ENCODE assay signal across 8 cellular contexts in the genomic region with DNA sequence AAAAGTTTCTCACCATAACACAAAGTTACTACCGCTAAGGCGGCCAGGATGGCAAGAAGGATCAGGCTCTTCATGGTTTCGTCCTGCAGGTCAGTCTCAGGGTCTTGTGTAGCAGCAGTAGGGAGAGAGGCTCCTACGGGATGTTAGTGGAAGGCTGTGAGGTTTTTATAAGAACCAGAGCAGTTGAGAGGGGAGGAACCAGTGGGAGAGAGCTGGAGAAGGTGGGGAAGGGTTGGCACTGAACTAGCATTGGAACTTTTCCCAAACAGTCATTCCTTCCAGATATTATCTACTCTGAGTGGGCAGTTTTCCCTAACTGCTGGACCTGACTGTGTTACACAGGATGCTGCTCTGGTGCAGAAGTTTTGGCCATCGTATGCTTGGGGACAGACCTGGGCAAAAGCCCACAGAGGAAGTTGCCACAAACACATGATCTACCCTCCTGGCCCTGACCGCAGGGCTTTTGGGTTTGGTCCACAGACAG. TPM values are rescaled to one million over a fixed set of nuclear protein-coding genes. Genes with fewer than 3 reads are reported as not detected.
DNase-seq lines count a peak whose midpoint lies in the region; ATAC-seq and FAIRE-seq lines count a peak whose summit lies in the region.

A gene (minus strand): TSS at position 137 of the 484 bp plus-strand sequence. CDS start 63 bp downstream, at position 74.

- intact Hi-C loops in left cardiac atrium (cut with DNase I): loop anchor here in 1 of 2 donors (5.0 kb wide), 2 partner anchors 38 to 67 kb away; no protein-coding TSS in a partner anchor

- no peaks in the 10 kb centered on the region for H3K27me3 ChIP-seq in small intestine (ENCODE audit: control insufficient read depth in 2 of 2, insufficient read depth in 2 of 2, low read length in 2 of 2)

- H3K4me1 ChIP-seq in small intestine (ENCODE audit: control insufficient read depth in 2 of 2, insufficient read depth in 1 of 2, low read depth in 1 of 2, low read length in 1 of 2): no peaks in the 10 kb centered on the region

- 53 to 80% (median 59%) methylated on average over 6 of the region's 6 CpGs for WGBS in small intestine, 3 donors

- ATAC-seq in GM18909 (IDR thresholded peaks at IDR 0.05; ENCODE audit: poor library complexity, unreplicated experiment) (peak; percentile 38), left cardiac atrium (peak; percentile 84 to 90), HG02885 (IDR thresholded peaks at IDR 0.05; ENCODE audit: poor library complexity, unreplicated experiment) (no peak), HG02798 (IDR thresholded peaks at IDR 0.05; ENCODE audit: poor library complexity, unreplicated experiment) (no peak)
- no peak for ATAC-seq in activated CD8-positive, alpha-beta T cell treated with anti-CD3 and anti-CD28 coated beads, Interleukin-2, amount 10 ng/mL, durations not matched to agents 7 days and 5 days

- peak within 1 kb of the TSS; percentile 40 for H3K4me3 Mint-ChIP-seq in activated CD8-positive, alpha-beta T cell treated with anti-CD3 and anti-CD28 coated beads, Interleukin-2, amount 10 ng/mL, durations not matched to agents 7 days and 5 days

- H3K36me3 ChIP-seq in small intestine (ENCODE audit: control insufficient read depth in 2 of 2, insufficient read depth in 2 of 2, low read length in 2 of 2): no peaks in the 10 kb centered on the region

- peaks cover 25% of the 10 kb centered on the region for H3K4me1 Mint-ChIP-seq in activated CD8-positive, alpha-beta T cell treated with anti-CD3 and anti-CD28 coated beads, Interleukin-2, amount 10 ng/mL, durations not matched to agents 7 days and 5 days (ENCODE audit: low read depth)

- no peaks in the 10 kb centered on the region for H3K9me3 ChIP-seq in small intestine (ENCODE audit: control insufficient read depth, low read depth)

- H3K27ac ChIP-seq in small intestine (ENCODE audit: low read depth in 1 of 2, low read length in 1 of 2): peak within 1 kb of the TSS in 1 of 2 donors; percentile 68

- CTCF ChIA-PET in activated CD8-positive, alpha-beta T cell treated with anti-CD3 and anti-CD28 coated beads, Interleukin-2, amount 10 ng/mL, durations not matched to agents 7 days and 5 days (lab: Charles Lee): no interaction called here

- no peak for DNase-seq in activated CD8-positive, alpha-beta T cell treated with anti-CD3 and anti-CD28 coated beads, Interleukin-2, amount 10 ng/mL, durations not matched to agents 7 days and 5 days
- peak; percentile 63 for DNase-seq in left cardiac atrium
- DNase-seq in small intestine: no peak
- no peak for DNase-seq in GF-D8 (lab: John Stamatoyannopoulos, UW)
- no peak for DNase-seq in NCI-H2171 (lab: John Stamatoyannopoulos, UW)

- POLR2A ChIA-PET in activated CD8-positive, alpha-beta T cell treated with anti-CD3 and anti-CD28 coated beads, Interleukin-2, amount 10 ng/mL, durations not matched to agents 7 days and 5 days (lab: Charles Lee): no interaction called here

- no peak for FAIRE-seq in small intestine (lab: Jason Lieb, UNC)

- H3K27me3 Mint-ChIP-seq in activated CD8-positive, alpha-beta T cell treated with anti-CD3 and anti-CD28 coated beads, Interleukin-2, amount 10 ng/mL, durations not matched to agents 7 days and 5 days (ENCODE audit: low read depth): peaks cover 24% of the 10 kb centered on the region

- H3K9me3 Mint-ChIP-seq in activated CD8-positive, alpha-beta T cell treated with anti-CD3 and anti-CD28 coated beads, Interleukin-2, amount 10 ng/mL, durations not matched to agents 7 days and 5 days (ENCODE audit: insufficient read depth): no peaks in the 10 kb centered on the region

- H3K4me3 ChIP-seq in small intestine (ENCODE audit: low read depth in 1 of 2, low read length in 2 of 2): no peak within 1 kb of the TSS

- no peak within 1 kb of the TSS for H3K27ac Mint-ChIP-seq in activated CD8-positive, alpha-beta T cell treated with anti-CD3 and anti-CD28 coated beads, Interleukin-2, amount 10 ng/mL, durations not matched to agents 7 days and 5 days

- H3K36me3 Mint-ChIP-seq in activated CD8-positive, alpha-beta T cell treated with anti-CD3 and anti-CD28 coated beads, Interleukin-2, amount 10 ng/mL, durations not matched to agents 7 days and 5 days (ENCODE audit: low read depth): peaks cover 3% of the 10 kb centered on the region

RNA-seq across cellular contexts. Expression of the gene that starts here (rescaled TPM):
- total RNA-seq in activated CD8-positive, alpha-beta T cell treated with anti-CD3 and anti-CD28 coated beads, Interleukin-2, amount 10 ng/mL, durations not matched to agents 7 days and 5 days: under 1 TPM; 0.21 to 0.34 TPM
- 1,000 to 10,000 TPM; 1,159 to 1,325 TPM for total RNA-seq in left cardiac atrium
- polyA plus RNA-seq in small intestine: 100 to 1,000 TPM in 1 of 3 donors, 10 to 100 TPM in 2; 12.1 to 268 (median 18.9) TPM

Comparison
In these comparisons a context has a peak if more than half of its experiments do, and no peak if none do; other contexts are left out.
1. RNA of the gene that starts here (total RNA-seq): 1,159 to 1,325 TPM in left cardiac atrium; 0.21 to 0.34 TPM in activated CD8-positive, alpha-beta T cell treated with anti-CD3 and anti-CD28 coated beads, Interleukin-2, amount 10 ng/mL, durations not matched to agents 7 days and 5 days; every median in the first group is over 100 times any median in the second.
2. ATAC-seq: peak in GM18909 (single experiment) and left cardiac atrium (2 of 2); none in activated CD8-positive, alpha-beta T cell treated with anti-CD3 and anti-CD28 coated beads, Interleukin-2, amount 10 ng/mL, durations not matched to agents 7 days and 5 days (single experiment), HG02885 (single experiment) and HG02798 (single experiment).